In the genomic region with DNA sequence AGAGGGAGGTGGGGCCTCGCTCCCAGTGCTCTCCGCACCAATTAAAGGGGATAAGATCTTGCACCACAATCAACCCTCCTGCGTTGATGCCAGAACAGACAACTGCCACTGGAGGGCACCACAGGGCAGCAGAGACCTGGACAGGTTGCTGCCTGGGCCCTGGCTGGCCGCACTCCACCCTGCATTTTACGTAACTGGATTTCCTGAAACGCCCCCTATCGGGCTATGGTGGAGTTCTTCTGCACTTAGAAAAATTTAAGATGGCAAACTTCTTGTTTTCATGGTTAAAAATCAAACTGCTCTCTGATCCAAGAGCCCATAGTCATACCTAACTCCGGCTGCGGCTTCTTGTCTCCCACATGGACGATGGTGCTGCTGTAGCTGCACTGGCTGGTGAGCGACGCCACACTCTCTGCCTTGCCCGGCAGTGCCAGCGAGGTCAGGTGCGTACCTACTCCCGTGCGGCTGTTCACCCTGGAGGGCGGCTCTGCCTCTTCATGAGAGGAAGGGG, we compare ENCODE assay signal across 9 cellular contexts. TPM values are rescaled to one million over a fixed set of nuclear protein-coding genes. Genes with fewer than 3 reads are reported as not detected.
A peak's percentile ranks its signal among the peaks of the same experiment; 100 is the strongest.
DNase-seq lines count a peak whose midpoint lies in the region; ATAC-seq and TF ChIP-seq lines count a peak whose summit lies in the region.
"Had no signal": no experiment of that assay in that cellular context is flagged by ENCODE, and none has a peak within 500 bp of the region (broad histone marks: within the 10 kb centered on the region; RNA-seq: fewer than 3 reads in every experiment).

No MANE protein-coding gene starts in this region.

- H3K4me3 ChIP-seq in cardiac muscle cell (no peak overlapping the region), gastrocnemius medialis (no peak overlapping the region)
- H3K4me3 ChIP-seq: BLaER1 had no signal

- TF ChIP-seq POLR2A in gastrocnemius medialis (IDR thresholded peaks at IDR 0.05) = no peak

- in situ Hi-C loops in gastrocnemius medialis (cut with MboI; ENCODE audit: low sequenced_read_pairs in 4 of 4) = loop anchor here in 2 of 4 donors (25.0 kb wide), 2 partner anchors 294 to 394 kb away; partner anchors contain the start of genes RAMP1 (in 1 of the 2) and UBE2F (in 1 of the 2)

- H3K9me3 ChIP-seq in cardiac muscle cell (ENCODE audit: low read depth) = no peaks in the 10 kb centered on the region
- no peaks in the 10 kb centered on the region for H3K9me3 ChIP-seq in gastrocnemius medialis
- H3K9me3 ChIP-seq: BLaER1 had no signal

- ATAC-seq in gastrocnemius medialis (peak; percentile 77 to 90), GM19328 (IDR thresholded peaks at IDR 0.05; ENCODE audit: unreplicated experiment) (no peak)

- intact Hi-C loops in gastrocnemius medialis (cut with DNase I; ENCODE audit: low total_unique reads) = loop anchor here (2.0 kb wide), 2 partner anchors 40 to 82 kb away; no protein-coding TSS in a partner anchor

- H3K4me1 ChIP-seq in cardiac muscle cell (ENCODE audit: low read depth) = peaks cover 9% of the 10 kb centered on the region
- H3K4me1 ChIP-seq in gastrocnemius medialis = peaks cover 0 to 6% of the 10 kb centered on the region in 2 donors

- H3K27ac ChIP-seq in cardiac muscle cell (no peak overlapping the region), gastrocnemius medialis (peak overlapping the region in 1 of 4 donors; percentile 5)

- TF ChIP-seq CTCF in cardiac muscle cell (IDR thresholded peaks at IDR 0.05; ENCODE audit: low read depth, low read length) (peak; percentile 76), gastrocnemius medialis (IDR thresholded peaks at IDR 0.05 in 4 of 5, conservative IDR thresholded peaks at IDR 0.05 in 1 of 5) (peak; percentile 68 to 88 (median 77))

- H3K36me3 ChIP-seq in cardiac muscle cell = no peaks in the 10 kb centered on the region
- peaks cover 10 to 72% of the 10 kb centered on the region in 2 donors for H3K36me3 ChIP-seq in gastrocnemius medialis

- H3K27me3 ChIP-seq in cardiac muscle cell (no peaks in the 10 kb centered on the region), gastrocnemius medialis (no peaks in the 10 kb centered on the region)
- H3K27me3 ChIP-seq: BLaER1 had no signal

- DNase-seq in SIG-M5 treated with dmso at 0.1 percent for 504 hours (lab: John Stamatoyannopoulos, UW; ENCODE audit: unreplicated experiment) = peak; percentile 89
- DNase-seq in SIG-M5 (lab: John Stamatoyannopoulos, UW) = no peak
- peak; percentile 79 for DNase-seq in NCI-H128 (lab: John Stamatoyannopoulos, UW; ENCODE audit: unreplicated experiment)
- DNase-seq in SKM-1 treated with dmso at 0.1 percent for 144 hours (lab: John Stamatoyannopoulos, UW; ENCODE audit: unreplicated experiment) = peak; percentile 91
- peak; percentile 74 for DNase-seq in activated naive CD4-positive, alpha-beta T cell treated with Interleukin-2 at 50 U/mL for 16 hours
- peak; percentile 78 to 92 for DNase-seq in cardiac muscle cell (ENCODE audit: low read depth in 1 of 2, low spot score in 1 of 2)
- DNase-seq in gastrocnemius medialis = peak; percentile 51 to 88

RNA-seq across cellular contexts. Expression of gene HES6, which starts 16.8 kb away (rescaled TPM):
- total RNA-seq in cardiac muscle cell (8.8 and 11.9 TPM in 2 replicates), gastrocnemius medialis (10 to 100 TPM; 10.9 to 49.1 (median 27.2) TPM)
- 6.6 and 11.2 TPM in 2 replicates for polyA plus RNA-seq in cardiac muscle cell

RNA-seq across cellular contexts. Expression of gene PER2, which starts 31.8 kb away (rescaled TPM):
- total RNA-seq in cardiac muscle cell (2.0 and 3.9 TPM in 2 replicates), gastrocnemius medialis (1 to 10 TPM; 4.1 to 7.5 (median 6.7) TPM)
- 1.4 and 4.6 TPM in 2 replicates for polyA plus RNA-seq in cardiac muscle cell

RNA-seq across cellular contexts. Expression of gene ILKAP, which starts 53.2 kb away (rescaled TPM):
- 25.7 and 28.2 TPM in 2 replicates for total RNA-seq in cardiac muscle cell
- polyA plus RNA-seq in cardiac muscle cell = 61.0 and 81.9 TPM in 2 replicates
- total RNA-seq in gastrocnemius medialis = 10 to 100 TPM; 16.6 to 30.1 (median 23.3) TPM
